9 cellular contexts compared by ENCODE assay signal in genomic region chr22:41411021-41411851, GRCh38. TPM values are rescaled to one million over a fixed set of nuclear protein-coding genes. Genes with fewer than 3 reads are reported as not detected.
DNase-seq lines count a peak whose midpoint lies in the region; ATAC-seq, FAIRE-seq and TF ChIP-seq lines count a peak whose summit lies in the region.
"Had no signal": no experiment of that assay in that cellular context is flagged by ENCODE, and none has a peak within 500 bp of the region (broad histone marks: within the 10 kb centered on the region; RNA-seq: fewer than 3 reads in every experiment).

No MANE protein-coding gene starts in this region.

- H3K4me3 Mint-ChIP-seq in Caco-2 (ENCODE audit: unreplicated experiment) = no peak overlapping the region
- peak overlapping the region; percentile 18 for H3K4me3 Mint-ChIP-seq in activated CD4-positive, alpha-beta memory T cell treated with anti-CD3 and anti-CD28 coated beads, Interleukin-2, amount 10 ng/mL, durations not matched to agents 7 days and 5 days

- peaks cover 12% of the 10 kb centered on the region for H3K4me1 ChIP-seq in Caco-2
- peaks cover 69% of the 10 kb centered on the region for H3K4me1 ChIP-seq in left ventricle myocardium inferior
- peaks cover 22% of the 10 kb centered on the region for H3K4me1 ChIP-seq in rectal smooth muscle tissue (ENCODE audit: control insufficient read depth, insufficient read depth, low read length)

- no peaks in the 10 kb centered on the region for H3K27me3 Mint-ChIP-seq in Caco-2 (ENCODE audit: insufficient read depth, unreplicated experiment)
- no peaks in the 10 kb centered on the region for H3K27me3 Mint-ChIP-seq in activated CD4-positive, alpha-beta memory T cell treated with anti-CD3 and anti-CD28 coated beads, Interleukin-2, amount 10 ng/mL, durations not matched to agents 7 days and 5 days

- H3K4me1 Mint-ChIP-seq in Caco-2 (ENCODE audit: low read depth, unreplicated experiment) = peaks cover 16% of the 10 kb centered on the region
- peaks cover 30% of the 10 kb centered on the region for H3K4me1 Mint-ChIP-seq in activated CD4-positive, alpha-beta memory T cell treated with anti-CD3 and anti-CD28 coated beads, Interleukin-2, amount 10 ng/mL, durations not matched to agents 7 days and 5 days

- H3K4me3 ChIP-seq in Caco-2 (ENCODE audit: low read depth, low read length) (no peak overlapping the region), left ventricle myocardium inferior (peak overlapping the region; percentile 19), rectal smooth muscle tissue (ENCODE audit: low read length) (no peak overlapping the region)

- no TSS peak for BruUV-seq in Caco-2 (replicated peaks; lab: Mats Ljungman, UMichigan)

- DNase-seq in Caco-2 (no peak), left ventricle myocardium inferior (peak; percentile 40), DMS53 treated with DMSO at 0.1 percent for 48 hours (lab: John Stamatoyannopoulos, UW; ENCODE audit: unreplicated experiment) (no peak), H54 (ENCODE audit: insufficient read length, low spot score) (no peak), OCI-M2 (lab: John Stamatoyannopoulos, UW; ENCODE audit: unreplicated experiment) (no peak)
- no peak for DNase-seq in activated CD4-positive, alpha-beta memory T cell treated with anti-CD3 and anti-CD28 coated beads, Interleukin-2, amount 10 ng/mL, durations not matched to agents 7 days and 5 days
- DNase-seq: NCI-H2081 treated with DMSO at 0.1 percent for 48 hours had no signal

- intact Hi-C loops in Caco-2 (cut with micrococcal nuclease; ENCODE audit: unreplicated experiment) (no loop called here), left ventricle myocardium inferior (cut with micrococcal nuclease) (no loop called here)

- H3K9me3 ChIP-seq in Caco-2 (no peaks in the 10 kb centered on the region), left ventricle myocardium inferior (replicated peaks) (no peaks in the 10 kb centered on the region)

- TF ChIP-seq POLR2A in H54 (IDR thresholded peaks at IDR 0.05; ENCODE audit: low read depth, low read length) = no peak

- peaks cover 23% of the 10 kb centered on the region for H3K36me3 Mint-ChIP-seq in Caco-2 (ENCODE audit: insufficient read depth, unreplicated experiment)
- peaks cover 8% of the 10 kb centered on the region for H3K36me3 Mint-ChIP-seq in activated CD4-positive, alpha-beta memory T cell treated with anti-CD3 and anti-CD28 coated beads, Interleukin-2, amount 10 ng/mL, durations not matched to agents 7 days and 5 days (ENCODE audit: low read depth)

- no peak overlapping the region for H3K9ac ChIP-seq in rectal smooth muscle tissue (ENCODE audit: low read length)

- H3K27me3 ChIP-seq in Caco-2 (replicated peaks; ENCODE audit: control insufficient read depth, insufficient read depth, low read length) = no peaks in the 10 kb centered on the region
- H3K27me3 ChIP-seq in left ventricle myocardium inferior (ENCODE audit: low read depth) = no peaks in the 10 kb centered on the region
- no peaks in the 10 kb centered on the region for H3K27me3 ChIP-seq in rectal smooth muscle tissue (ENCODE audit: control insufficient read depth, insufficient read depth, low read length)

- no peaks in the 10 kb centered on the region for H3K9me3 Mint-ChIP-seq in Caco-2 (ENCODE audit: unreplicated experiment)
- H3K9me3 Mint-ChIP-seq in activated CD4-positive, alpha-beta memory T cell treated with anti-CD3 and anti-CD28 coated beads, Interleukin-2, amount 10 ng/mL, durations not matched to agents 7 days and 5 days = no peaks in the 10 kb centered on the region

- H3K36me3 ChIP-seq in Caco-2 (ENCODE audit: control insufficient read depth, insufficient read depth, low read length) (no peaks in the 10 kb centered on the region), left ventricle myocardium inferior (no peaks in the 10 kb centered on the region), rectal smooth muscle tissue (ENCODE audit: control insufficient read depth, insufficient read depth, low read length) (no peaks in the 10 kb centered on the region)

- peak overlapping the region; percentile 15 for H3K27ac Mint-ChIP-seq in Caco-2 (ENCODE audit: unreplicated experiment)
- H3K27ac Mint-ChIP-seq in activated CD4-positive, alpha-beta memory T cell treated with anti-CD3 and anti-CD28 coated beads, Interleukin-2, amount 10 ng/mL, durations not matched to agents 7 days and 5 days = peak overlapping the region; percentile 52

- TF ChIP-seq CTCF in Caco-2 (IDR thresholded peaks at IDR 0.05; ENCODE audit: insufficient read depth in 1 of 2, low read depth in 1 of 2, low read length in 1 of 2, severe bottlenecking in 1 of 2, unreplicated experiment in 1 of 2) (no peak), left ventricle myocardium inferior (IDR thresholded peaks at IDR 0.05; ENCODE audit: borderline replicate concordance) (no peak)

- H3K27ac ChIP-seq in left ventricle myocardium inferior (replicated peaks) (peak overlapping the region; percentile 100), rectal smooth muscle tissue (ENCODE audit: low read depth, low read length) (peak overlapping the region; percentile 82)

- no peak for FAIRE-seq in H54 (lab: Jason Lieb, UNC)

- CTCF ChIA-PET in Caco-2 (lab: Charles Lee) = no interaction called here
- CTCF ChIA-PET in activated CD4-positive, alpha-beta memory T cell treated with anti-CD3 and anti-CD28 coated beads, Interleukin-2, amount 10 ng/mL, durations not matched to agents 7 days and 5 days (lab: Charles Lee) = interaction anchor here (1.3 kb wide), 2 partner anchors 9 to 121 kb away, joined by 3 to 4 read pairs; no protein-coding TSS in a partner anchor

- no peak for ATAC-seq in GM18868 (IDR thresholded peaks at IDR 0.05; ENCODE audit: unreplicated experiment)

- POLR2A ChIA-PET in Caco-2 (lab: Charles Lee) = interaction anchor here (0.5 kb wide), 2 partner anchors 46 kb away, joined by 3 to 14 read pairs; no protein-coding TSS in a partner anchor
- POLR2A ChIA-PET in activated CD4-positive, alpha-beta memory T cell treated with anti-CD3 and anti-CD28 coated beads, Interleukin-2, amount 10 ng/mL, durations not matched to agents 7 days and 5 days (lab: Charles Lee) = interaction anchor here (0.6 kb wide), 1 partner anchor 25 kb away, joined by 3 read pairs; no protein-coding TSS in a partner anchor

RNA-seq across cellular contexts. Expression of gene TEF, which starts 29.5 kb away (rescaled TPM):
- total RNA-seq in Caco-2 (2022) (13.8 and 17.8 TPM in 2 replicates), left ventricle myocardium inferior (20.1 TPM)
- total RNA-seq in activated CD4-positive, alpha-beta memory T cell treated with anti-CD3 and anti-CD28 coated beads, Interleukin-2, amount 10 ng/mL, durations not matched to agents 7 days and 5 days = 1 to 10 TPM; 2.3 to 3.3 TPM

RNA-seq across cellular contexts. Expression of gene TOB2, which starts 35.4 kb away (rescaled TPM):
- total RNA-seq in Caco-2 (2022) = 49.0 and 52.5 TPM in 2 replicates
- total RNA-seq in activated CD4-positive, alpha-beta memory T cell treated with anti-CD3 and anti-CD28 coated beads, Interleukin-2, amount 10 ng/mL, durations not matched to agents 7 days and 5 days = 10 to 100 TPM; 38.7 to 41.2 TPM
- 63.6 TPM for total RNA-seq in left ventricle myocardium inferior

RNA-seq across cellular contexts. Expression of gene PHF5A, which starts 57.3 kb away (rescaled TPM):
- total RNA-seq in Caco-2 (2022) (75.4 and 78.6 TPM in 2 replicates), left ventricle myocardium inferior (23.9 TPM)
- total RNA-seq in activated CD4-positive, alpha-beta memory T cell treated with anti-CD3 and anti-CD28 coated beads, Interleukin-2, amount 10 ng/mL, durations not matched to agents 7 days and 5 days = 10 to 100 TPM; 43.9 to 55.3 TPM

RNA-seq across cellular contexts. Expression of gene ACO2, which starts 57.7 kb away (rescaled TPM):
- total RNA-seq in Caco-2 (2022) = 90.5 and 95.5 TPM in 2 replicates
- 10 to 100 TPM; 69.9 to 72.2 TPM for total RNA-seq in activated CD4-positive, alpha-beta memory T cell treated with anti-CD3 and anti-CD28 coated beads, Interleukin-2, amount 10 ng/mL, durations not matched to agents 7 days and 5 days
- 851 TPM for total RNA-seq in left ventricle myocardium inferior
